In genomic region chr5:122500245-122501086, GRCh38 we compare ENCODE assay signal across 8 cellular contexts.
DNase-seq lines count a peak whose midpoint lies in the region; ATAC-seq and TF ChIP-seq lines count a peak whose summit lies in the region.

No MANE protein-coding gene starts in this region.

- ATAC-seq in GM19372 (IDR thresholded peaks at IDR 0.05; ENCODE audit: low read depth, unreplicated experiment) (peak; percentile 58), lung (ENCODE audit: insufficient read depth, low FRiP score) (no peak), HG02588 (IDR thresholded peaks at IDR 0.05; ENCODE audit: unreplicated experiment) (no peak), HG03571 (IDR thresholded peaks at IDR 0.05; ENCODE audit: unreplicated experiment) (no peak), HG02571 (IDR thresholded peaks at IDR 0.05; ENCODE audit: unreplicated experiment) (no peak)

- H3K36me3 ChIP-seq in lung (ENCODE audit: control insufficient read depth in 2 of 2, insufficient read depth in 2 of 2, low read length in 2 of 2): no peaks in the 10 kb centered on the region

- H3K27ac ChIP-seq in coronary artery (peak overlapping the region; percentile 32 to 68), lung (ENCODE audit: low read depth in 1 of 2, low read length in 1 of 2) (peak overlapping the region in 1 of 2 donors; percentile 52)

- H3K4me3 ChIP-seq in coronary artery (peak overlapping the region; percentile 45), lung (peak overlapping the region; percentile 4)

- DNase-seq in AG09319 (ENCODE audit: extremely low read depth, low read depth): no peak
- peak; percentile 49 for DNase-seq in NCI-H446 treated with DMSO at 0.1 percent for 48 hours (lab: John Stamatoyannopoulos, UW)
- no peak for DNase-seq in coronary artery (ENCODE audit: low spot score)
- no peak for DNase-seq in lung (ENCODE audit: low spot score)

- peaks cover 0 to 2% of the 10 kb centered on the region in 2 donors for H3K4me1 ChIP-seq in lung (ENCODE audit: control insufficient read depth in 2 of 2, insufficient read depth in 2 of 2, low read length in 2 of 2)

- H3K27me3 ChIP-seq in lung (ENCODE audit: control insufficient read depth, insufficient read depth): no peaks in the 10 kb centered on the region

- TF ChIP-seq CTCF in AG09319 (IDR thresholded peaks at IDR 0.05; ENCODE audit: low read depth, low read length) (peak; percentile 70), coronary artery (IDR thresholded peaks at IDR 0.05) (no peak), lung (IDR thresholded peaks at IDR 0.05; ENCODE audit: control extremely low read depth, extremely low read depth) (peak; percentile 24)

- 54 to 56% methylated on average over 12 of the region's 12 CpGs for WGBS in lung, 2 donors

- H3K9me3 ChIP-seq in lung (ENCODE audit: control insufficient read depth in 2 of 2, insufficient read depth in 1 of 2, low read length in 1 of 2): no peaks in the 10 kb centered on the region
